ENCODE assay signal across 2 cellular contexts in genomic region chr2:237927135-237927534, GRCh38.
TF ChIP-seq lines count a peak whose summit lies in the region.

No MANE protein-coding gene starts in this region.

TF ChIP-seq in A549, 52 proteins besides CTCF, POLR2A, EP300 and RAD21 (continued from another document):
- TF ChIP-seq, protein P1, sequence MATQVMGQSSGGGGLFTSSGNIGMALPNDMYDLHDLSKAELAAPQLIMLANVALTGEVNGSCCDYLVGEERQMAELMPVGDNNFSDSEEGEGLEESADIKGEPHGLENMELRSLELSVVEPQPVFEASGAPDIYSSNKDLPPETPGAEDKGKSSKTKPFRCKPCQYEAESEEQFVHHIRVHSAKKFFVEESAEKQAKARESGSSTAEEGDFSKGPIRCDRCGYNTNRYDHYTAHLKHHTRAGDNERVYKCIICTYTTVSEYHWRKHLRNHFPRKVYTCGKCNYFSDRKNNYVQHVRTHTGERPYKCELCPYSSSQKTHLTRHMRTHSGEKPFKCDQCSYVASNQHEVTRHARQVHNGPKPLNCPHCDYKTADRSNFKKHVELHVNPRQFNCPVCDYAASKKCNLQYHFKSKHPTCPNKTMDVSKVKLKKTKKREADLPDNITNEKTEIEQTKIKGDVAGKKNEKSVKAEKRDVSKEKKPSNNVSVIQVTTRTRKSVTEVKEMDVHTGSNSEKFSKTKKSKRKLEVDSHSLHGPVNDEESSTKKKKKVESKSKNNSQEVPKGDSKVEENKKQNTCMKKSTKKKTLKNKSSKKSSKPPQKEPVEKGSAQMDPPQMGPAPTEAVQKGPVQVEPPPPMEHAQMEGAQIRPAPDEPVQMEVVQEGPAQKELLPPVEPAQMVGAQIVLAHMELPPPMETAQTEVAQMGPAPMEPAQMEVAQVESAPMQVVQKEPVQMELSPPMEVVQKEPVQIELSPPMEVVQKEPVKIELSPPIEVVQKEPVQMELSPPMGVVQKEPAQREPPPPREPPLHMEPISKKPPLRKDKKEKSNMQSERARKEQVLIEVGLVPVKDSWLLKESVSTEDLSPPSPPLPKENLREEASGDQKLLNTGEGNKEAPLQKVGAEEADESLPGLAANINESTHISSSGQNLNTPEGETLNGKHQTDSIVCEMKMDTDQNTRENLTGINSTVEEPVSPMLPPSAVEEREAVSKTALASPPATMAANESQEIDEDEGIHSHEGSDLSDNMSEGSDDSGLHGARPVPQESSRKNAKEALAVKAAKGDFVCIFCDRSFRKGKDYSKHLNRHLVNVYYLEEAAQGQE (IDR thresholded peaks at IDR 0.05): peak; percentile 83
TF ChIP-seq in A549: peak in this region for 2.

TF ChIP-seq in HEK293, 187 proteins besides CTCF, POLR2A, EP300 and RAD21:
- TF ChIP-seq, protein P1 (tag by site-specific recombination; IDR thresholded peaks at IDR 0.05): peak; percentile 88
- TF ChIP-seq ZNF138 (tag by site-specific recombination; IDR thresholded peaks at IDR 0.05; ENCODE audit: borderline replicate concordance): no peak
- TF ChIP-seq ZNF394 (tag by site-specific recombination; IDR thresholded peaks at IDR 0.05; ENCODE audit: borderline replicate concordance): no peak
